ENCODE assay signal across 23 cellular contexts in genomic region chr19:30144794-30145193, GRCh38.
"Had no signal": no experiment of that assay in that cellular context is flagged by ENCODE, and none has a peak within 500 bp of the region (broad histone marks: within the 10 kb centered on the region; RNA-seq: fewer than 3 reads in every experiment).

No MANE protein-coding gene starts in this region.

- FAIRE-seq: endothelial cell of umbilical vein, kidney had no signal

- H3K27ac ChIP-seq: coronary artery, hepatocyte, neutrophil, spleen, testis, transverse colon had no signal

- H3K9me3 ChIP-seq: neutrophil, spleen, testis, transverse colon had no signal

- H3K4me3 ChIP-seq: coronary artery, hepatocyte, spleen, testis, transverse colon had no signal

- ATAC-seq: left cardiac atrium; naive thymus-derived CD4-positive, alpha-beta T cell; sciatic nerve; stimulated activated naive B cell treated with anti-CD40 and anti-IgM and Interleukin-4, amounts not matched to agents 10 μg/mL and 1 μg/mL and 100 μg/mL, for 72 hours; stimulated activated naive CD8-positive, alpha-beta T cell treated with anti-CD3 and anti-CD28 coated beads, Interleukin-15, amount 100 ng/mL, for 72 hours had no signal

- H3K4me1 ChIP-seq: spleen, testis, transverse colon had no signal

- H3K36me3 ChIP-seq: neutrophil, spleen, transverse colon had no signal

- DNase-seq: effector CD4-positive, alpha-beta T cell; endodermal cell; erythroblast; foreskin melanocyte; head of caudate nucleus; kidney; left cardiac atrium; mesendoderm; naive thymus-derived CD4-positive, alpha-beta T cell; nephron progenitor cell; stimulated activated CD4-positive, alpha-beta T cell treated with anti-CD3 and anti-CD28 coated beads, Interleukin-15, amount 100 ng/mL, for 24 hours; stimulated activated CD4-positive, alpha-beta T cell treated with anti-CD3 and anti-CD28 coated beads, Interleukin-1b, Interleukin-23, amount 100 ng/mL, for 48 hours; stimulated activated CD4-positive, alpha-beta T cell treated with anti-CD3 and anti-CD28 coated beads, Interleukin-4, amount 100 ng/mL, for 24 hours; stimulated activated naive B cell treated with anti-CD40 and anti-IgM and Interleukin-4, amounts not matched to agents 10 μg/mL and 1 μg/mL and 100 μg/mL, for 72 hours; stimulated activated naive CD8-positive, alpha-beta T cell treated with anti-CD3 and anti-CD28 coated beads, Interleukin-15, amount 100 ng/mL, for 72 hours; testis; transverse colon had no signal
